20 cellular contexts compared by ENCODE assay signal in genomic region chr22:42877597-42878340, GRCh38.
"Had no signal": no experiment of that assay in that cellular context is flagged by ENCODE, and none has a peak within 500 bp of the region (broad histone marks: within the 10 kb centered on the region; RNA-seq: fewer than 3 reads in every experiment).

No MANE protein-coding gene starts in this region.

- H3K9me3 Mint-ChIP-seq: activated CD4-positive, alpha-beta T cell treated with anti-CD3 and anti-CD28 coated beads, Interleukin-2, amount 10 ng/mL, durations not matched to agents 7 days and 5 days; activated naive CD8-positive, alpha-beta T cell treated with anti-CD3 and anti-CD28 coated beads, Interleukin-2, amount 10 ng/mL, durations not matched to agents 7 days and 5 days; activated T-cell treated with anti-CD3 and anti-CD28 coated beads, Interleukin-2, amount 50 U/mL, for 72 hours; natural killer cell treated with Interleukin-12 subunit alpha and Interleukin-12 subunit beta and Interleukin-15 and Interleukin-18, amount 100 ng/mL, for 72 hours had no signal

- H3K4me3 ChIP-seq: psoas muscle, right lobe of liver, stomach, testis, uterus had no signal

- H3K9me3 ChIP-seq: psoas muscle, right lobe of liver, stomach, testis, uterus had no signal

- H3K27me3 Mint-ChIP-seq: activated CD4-positive, alpha-beta T cell treated with anti-CD3 and anti-CD28 coated beads, Interleukin-2, amount 10 ng/mL, durations not matched to agents 7 days and 5 days; activated naive CD8-positive, alpha-beta T cell treated with anti-CD3 and anti-CD28 coated beads, Interleukin-2, amount 10 ng/mL, durations not matched to agents 7 days and 5 days; natural killer cell treated with Interleukin-12 subunit alpha and Interleukin-12 subunit beta and Interleukin-15 and Interleukin-18, amount 100 ng/mL, for 72 hours had no signal

- DNase-seq: activated CD4-positive, alpha-beta T cell treated with anti-CD3 and anti-CD28 coated beads, Interleukin-2, amount 10 ng/mL, durations not matched to agents 7 days and 5 days; activated CD4-positive, CD25-positive, alpha-beta regulatory T cell; activated CD8-positive, alpha-beta memory T cell treated with anti-CD3 and anti-CD28 coated beads, Interleukin-2, amount 50 U/mL, for 48 hours; activated gamma-delta T cell treated with Interleukin-2 at 50 U/mL for 16 hours; activated naive CD8-positive, alpha-beta T cell treated with anti-CD3 and anti-CD28 coated beads, Interleukin-2, amount 10 ng/mL, durations not matched to agents 7 days and 5 days; activated T-cell treated with anti-CD3 and anti-CD28 coated beads, Interleukin-2, amount 50 U/mL, for 72 hours; brain microvascular endothelial cell; cerebellar nuclear complex; effector CD8-positive, alpha-beta T cell; foreskin keratinocyte; kidney glomerular epithelial cell; mesendoderm; occipital lobe; psoas muscle; stimulated activated CD4-positive, alpha-beta T cell treated with anti-CD3 and anti-CD28 coated beads, Interleukin-1b, Interleukin-23, amount 100 ng/mL, for 48 hours; stomach; testis; uterus had no signal

- H3K27ac ChIP-seq: brain microvascular endothelial cell, foreskin keratinocyte, psoas muscle, right lobe of liver, testis, uterus had no signal

- H3K4me1 Mint-ChIP-seq: activated CD4-positive, alpha-beta T cell treated with anti-CD3 and anti-CD28 coated beads, Interleukin-2, amount 10 ng/mL, durations not matched to agents 7 days and 5 days; activated naive CD8-positive, alpha-beta T cell treated with anti-CD3 and anti-CD28 coated beads, Interleukin-2, amount 10 ng/mL, durations not matched to agents 7 days and 5 days had no signal

- ATAC-seq: activated T-cell treated with anti-CD3 and anti-CD28 coated beads, Interleukin-2, amount 50 U/mL, for 72 hours; foreskin keratinocyte; natural killer cell treated with Interleukin-12 subunit alpha and Interleukin-12 subunit beta and Interleukin-15 and Interleukin-18, amount 100 ng/mL, for 72 hours; psoas muscle; right lobe of liver had no signal

- H3K4me3 Mint-ChIP-seq: activated CD4-positive, alpha-beta T cell treated with anti-CD3 and anti-CD28 coated beads, Interleukin-2, amount 10 ng/mL, durations not matched to agents 7 days and 5 days; activated naive CD8-positive, alpha-beta T cell treated with anti-CD3 and anti-CD28 coated beads, Interleukin-2, amount 10 ng/mL, durations not matched to agents 7 days and 5 days; activated T-cell treated with anti-CD3 and anti-CD28 coated beads, Interleukin-2, amount 50 U/mL, for 72 hours; natural killer cell treated with Interleukin-12 subunit alpha and Interleukin-12 subunit beta and Interleukin-15 and Interleukin-18, amount 100 ng/mL, for 72 hours had no signal

- H3K27me3 ChIP-seq: brain microvascular endothelial cell, foreskin keratinocyte, right lobe of liver, stomach, testis, uterus had no signal

- H3K27ac Mint-ChIP-seq: activated naive CD8-positive, alpha-beta T cell treated with anti-CD3 and anti-CD28 coated beads, Interleukin-2, amount 10 ng/mL, durations not matched to agents 7 days and 5 days; natural killer cell treated with Interleukin-12 subunit alpha and Interleukin-12 subunit beta and Interleukin-15 and Interleukin-18, amount 100 ng/mL, for 72 hours had no signal

- H3K4me1 ChIP-seq: foreskin keratinocyte, testis, uterus had no signal

- H3K36me3 ChIP-seq: uterus had no signal

- H3K36me3 Mint-ChIP-seq: activated naive CD8-positive, alpha-beta T cell treated with anti-CD3 and anti-CD28 coated beads, Interleukin-2, amount 10 ng/mL, durations not matched to agents 7 days and 5 days; natural killer cell treated with Interleukin-12 subunit alpha and Interleukin-12 subunit beta and Interleukin-15 and Interleukin-18, amount 100 ng/mL, for 72 hours had no signal
